1 cellular context compared by ENCODE assay signal in genomic region chr2:134169788-134170187, GRCh38.
TF ChIP-seq lines count a peak whose summit lies in the region.

No MANE protein-coding gene starts in this region.

TF ChIP-seq in IMR-90, 13 proteins besides CTCF, POLR2A, EP300 and RAD21 (continued from another document):
- no peak for TF ChIP-seq MAFK (IDR thresholded peaks at IDR 0.05; ENCODE audit: low read depth, low read length)
